Comparison of ENCODE assay signal across 8 cellular contexts in genomic region chr14:76937181-76938091, GRCh38.
A peak's percentile ranks its signal among the peaks of the same experiment; 100 is the strongest.
DNase-seq lines count a peak whose midpoint lies in the region; ATAC-seq and TF ChIP-seq lines count a peak whose summit lies in the region.

No MANE protein-coding gene starts in this region.

- H3K9me3 Mint-ChIP-seq in CD14-positive monocyte, result no peaks in the 10 kb centered on the region

- DNase-seq in DMS79 treated with DMSO at 0.1 percent for 48 hours (lab: John Stamatoyannopoulos, UW), result peak; percentile 89
- peak; percentile 35 to 83 for DNase-seq in NCI-H446 (lab: John Stamatoyannopoulos, UW)
- no peak for DNase-seq in epithelial cell of prostate (ENCODE audit: low read depth, low spot score)
- peak; percentile 50 for DNase-seq in occipital lobe (lab: John Stamatoyannopoulos, UW)
- no peak for DNase-seq in CD14-positive monocyte (ENCODE audit: low spot score)
- DNase-seq in activated gamma-delta T cell treated with Interleukin-2 at 50 U/mL for 16 hours, result no peak

- no peak overlapping the region for H3K4me3 Mint-ChIP-seq in CD14-positive monocyte

- no peak for TF ChIP-seq CTCF in CD14-positive monocyte (IDR thresholded peaks at IDR 0.05)

- intact Hi-C loops in CD14-positive monocyte (cut with micrococcal nuclease), result no loop called here

- H3K36me3 Mint-ChIP-seq in CD14-positive monocyte, result no peaks in the 10 kb centered on the region

- peak overlapping the region; percentile 51 for H3K27ac ChIP-seq in epithelial cell of prostate

- H3K27me3 Mint-ChIP-seq in CD14-positive monocyte (ENCODE audit: low read depth in 3 of 3), result peaks cover 0 to 3% (median 2%) of the 10 kb centered on the region in 3 donors

- ATAC-seq in HG03469 (IDR thresholded peaks at IDR 0.05; ENCODE audit: unreplicated experiment) (no peak), HG03135 (IDR thresholded peaks at IDR 0.05; ENCODE audit: unreplicated experiment) (no peak)

- H3K27ac Mint-ChIP-seq in CD14-positive monocyte, result peak overlapping the region in 2 of 7 donors; percentile 73 to 74

- peaks cover 2% of the 10 kb centered on the region for H3K4me1 Mint-ChIP-seq in CD14-positive monocyte

Comparison
In these comparisons a context has a peak if more than half of its experiments do, and no peak if none do; other contexts are left out.
1. DNase-seq: peak in DMS79 treated with DMSO at 0.1 percent for 48 hours (single experiment), NCI-H446 (2 of 2) and occipital lobe (single experiment); none in epithelial cell of prostate (single experiment), CD14-positive monocyte (single experiment) and activated gamma-delta T cell treated with Interleukin-2 at 50 U/mL for 16 hours (single experiment).